Comparison of ENCODE assay signal across 23 cellular contexts in genomic region chr11:94678901-94679300, GRCh38.
"Had no signal": no experiment of that assay in that cellular context is flagged by ENCODE, and none has a peak within 500 bp of the region (broad histone marks: within the 10 kb centered on the region; RNA-seq: fewer than 3 reads in every experiment).

No MANE protein-coding gene starts in this region.

- H3K9me3 ChIP-seq: colonic mucosa, heart left ventricle, pancreas, suprapubic skin, tibial artery, upper lobe of right lung, vagina had no signal

- H3K4me1 ChIP-seq: colonic mucosa, pancreas, upper lobe of right lung, vagina had no signal

- H3K4me2 ChIP-seq: neural progenitor cell had no signal

- H3K9ac ChIP-seq: neural progenitor cell had no signal

- H3K36me3 Mint-ChIP-seq: mesothelial cell of epicardium, natural killer cell, neural progenitor cell had no signal

- H3K27ac ChIP-seq: colonic mucosa, heart left ventricle, neural progenitor cell, pancreas, tibial artery, upper lobe of right lung, vagina had no signal

- H3K27me3 ChIP-seq: colonic mucosa, heart left ventricle, neural progenitor cell, pancreas, suprapubic skin, tibial artery, upper lobe of right lung, vagina had no signal

- H3K36me3 ChIP-seq: colonic mucosa, heart left ventricle, neural progenitor cell, pancreas, suprapubic skin, tibial artery, upper lobe of right lung, vagina had no signal

- H3K4me3 Mint-ChIP-seq: endodermal cell, mesothelial cell of epicardium, natural killer cell, neural progenitor cell had no signal

- H3K9me3 Mint-ChIP-seq: endodermal cell, mesothelial cell of epicardium, natural killer cell had no signal

- H3K4me3 ChIP-seq: colonic mucosa, heart left ventricle, neural progenitor cell, pancreas, suprapubic skin, tibial artery, upper lobe of right lung, vagina had no signal

- ATAC-seq: left lobe of liver, natural killer cell, pancreas, right cardiac atrium, upper lobe of right lung had no signal

- H3K4me1 Mint-ChIP-seq: natural killer cell, neural progenitor cell had no signal

- H3K27ac Mint-ChIP-seq: endodermal cell, natural killer cell, neural progenitor cell, progenitor cell of endocrine pancreas had no signal

- DNase-seq: colonic mucosa; effector CD4-positive, alpha-beta T cell; endodermal cell; heart left ventricle; hypothalamus; natural killer cell; nucleus accumbens; pancreas; right cardiac atrium; small intestine; stimulated activated CD4-positive, alpha-beta T cell treated with anti-CD3 and anti-CD28 coated beads, Interleukin-2, amount 100 ng/mL, for 48 hours; stimulated activated naive CD4-positive, alpha-beta T cell treated with Interleukin-2 at 50 U/mL for 16 hours; tibial artery; upper lobe of right lung had no signal

- FAIRE-seq: endothelial cell of umbilical vein, frontal cortex, islet of Langerhans, pancreas, small intestine had no signal
